ENCODE assay signal across 23 cellular contexts in genomic region chr17:3527468-3527867, GRCh38. TPM values are rescaled to one million over a fixed set of nuclear protein-coding genes. Genes with fewer than 3 reads are reported as not detected.
DNase-seq lines count a peak whose midpoint lies in the region; ATAC-seq, FAIRE-seq and TF ChIP-seq lines count a peak whose summit lies in the region.
"Had no signal": no experiment of that assay in that cellular context is flagged by ENCODE, and none has a peak within 500 bp of the region (broad histone marks: within the 10 kb centered on the region; RNA-seq: fewer than 3 reads in every experiment).

No MANE protein-coding gene starts in this region.

- peaks cover 1% of the 10 kb centered on the region for H3K79me1 ChIP-seq in neuronal stem cell (ENCODE audit: low read depth, low read length)

- H3K27me3 Mint-ChIP-seq in Caco-2 (ENCODE audit: insufficient read depth, unreplicated experiment) (no peaks in the 10 kb centered on the region), T-helper 17 cell (peaks cover 24% of the 10 kb centered on the region)
- H3K27me3 Mint-ChIP-seq: IgD-negative memory B cell had no signal

- CTCF ChIA-PET in Caco-2 (lab: Charles Lee) = no interaction called here
- CTCF ChIA-PET in GM12878 (lab: Yijun Ruan, JAX) = no interaction called here
- CTCF ChIA-PET in mammary epithelial cell (lab: Charles Lee; ENCODE audit: low non-redundant PET) = no interaction called here

- ATAC-seq in GM12878 (no peak), pancreas (no peak), T-helper 17 cell (no peak)
- ATAC-seq: GM23338 had no signal

- H3K9me3 ChIP-seq in Caco-2 = no peaks in the 10 kb centered on the region
- no peaks in the 10 kb centered on the region for H3K9me3 ChIP-seq in GM12878 (replicated peaks; ENCODE audit: control insufficient read depth, insufficient read depth, low read length)
- no peaks in the 10 kb centered on the region for H3K9me3 ChIP-seq in neuronal stem cell (replicated peaks in 1 of 2; ENCODE audit: control insufficient read depth in 2 of 2, insufficient read depth in 1 of 2, low read depth in 1 of 2, low read length in 2 of 2)
- H3K9me3 ChIP-seq in pancreas = no peaks in the 10 kb centered on the region
- H3K9me3 ChIP-seq in T-helper 17 cell (ENCODE audit: control insufficient read depth, low read length, poor library complexity, severe bottlenecking) = no peaks in the 10 kb centered on the region
- no peaks in the 10 kb centered on the region for H3K9me3 ChIP-seq in mammary epithelial cell (replicated peaks; ENCODE audit: insufficient read depth, low read length)
- H3K9me3 ChIP-seq: BLaER1 had no signal

- in situ Hi-C loops in GM12878 (cut with MboI) (no loop called here), mammary epithelial cell (cut with MboI; ENCODE audit: low sequenced_read_pairs in 2 of 2) (no loop called here)

- H3K4me3 Mint-ChIP-seq in Caco-2 (ENCODE audit: unreplicated experiment) (no peak overlapping the region), T-helper 17 cell (no peak overlapping the region)
- H3K4me3 Mint-ChIP-seq: CD14-positive monocyte; CD4-positive, alpha-beta memory T cell; GM23338; HFFc6; IgD-negative memory B cell had no signal

- no peak overlapping the region for H3K9ac ChIP-seq in GM12878 (ENCODE audit: control insufficient read depth, insufficient read depth, low read length)
- H3K9ac ChIP-seq in neuronal stem cell (ENCODE audit: low read depth, low read length, poor library complexity) = no peak overlapping the region
- H3K9ac ChIP-seq in mammary epithelial cell (ENCODE audit: insufficient read depth, low read length) = no peak overlapping the region
- H3K9ac ChIP-seq: BLaER1 had no signal

- H4K91ac ChIP-seq in neuronal stem cell (ENCODE audit: low read depth, low read length, poor library complexity) = no peak overlapping the region

- H3K4ac ChIP-seq in neuronal stem cell (ENCODE audit: low read length) = no peak overlapping the region

- no peaks in the 10 kb centered on the region for H3K27me3 ChIP-seq in Caco-2 (replicated peaks; ENCODE audit: control insufficient read depth, insufficient read depth, low read length)
- H3K27me3 ChIP-seq in GM12878 (replicated peaks in 1 of 2; ENCODE audit: control insufficient read depth in 2 of 2, insufficient read depth in 2 of 2, low read length in 1 of 2) = no peaks in the 10 kb centered on the region
- H3K27me3 ChIP-seq in neuronal stem cell (ENCODE audit: control insufficient read depth in 3 of 3, insufficient read depth in 3 of 3, low read depth in 1 of 3, low read length in 3 of 3) = no peaks in the 10 kb centered on the region
- H3K27me3 ChIP-seq in pancreas = no peaks in the 10 kb centered on the region
- no peaks in the 10 kb centered on the region for H3K27me3 ChIP-seq in mammary epithelial cell (ENCODE audit: insufficient read depth, low read length)
- H3K27me3 ChIP-seq: BLaER1 had no signal

- H3K18ac ChIP-seq in neuronal stem cell (ENCODE audit: low read length) = no peak overlapping the region

- TF ChIP-seq POLR2A in GM12878 (IDR thresholded peaks at IDR 0.05; ENCODE audit: low read depth, low read length) = no peak

- no peak for TF ChIP-seq CTCF in Caco-2 (IDR thresholded peaks at IDR 0.05; ENCODE audit: insufficient read depth in 1 of 2, low read depth in 1 of 2, low read length in 1 of 2, severe bottlenecking in 1 of 2, unreplicated experiment in 1 of 2)
- no peak for TF ChIP-seq CTCF in GM12878 (IDR thresholded peaks at IDR 0.05 in 2 of 3, conservative IDR thresholded peaks at IDR 0.05 in 1 of 3; ENCODE audit: control insufficient read depth in 2 of 3, extremely low read depth in 1 of 3, insufficient read depth in 1 of 3, low read depth in 3 of 3, low read length in 3 of 3)
- TF ChIP-seq CTCF in pancreas (IDR thresholded peaks at IDR 0.05) = no peak
- TF ChIP-seq CTCF in mammary epithelial cell (conservative IDR thresholded peaks at IDR 0.05 in 1 of 2, IDR thresholded peaks at IDR 0.05 in 1 of 2; ENCODE audit: extremely low read depth in 1 of 2, insufficient read depth in 1 of 2, low read depth in 1 of 2, low read length in 2 of 2) = no peak

- H3K27ac ChIP-seq in GM12878 (ENCODE audit: control insufficient read depth, insufficient read depth) = no peak overlapping the region
- H3K27ac ChIP-seq in neuronal stem cell (replicated peaks; ENCODE audit: low read length) = no peak overlapping the region
- peak overlapping the region; percentile 13 for H3K27ac ChIP-seq in substantia nigra (ENCODE audit: low read depth, low read length, poor library complexity, severe bottlenecking)
- no peak overlapping the region for H3K27ac ChIP-seq in pancreas
- no peak overlapping the region for H3K27ac ChIP-seq in mammary epithelial cell (ENCODE audit: insufficient read depth, low read depth, low read length)
- H3K27ac ChIP-seq: BLaER1, HL-60 had no signal

- no peak overlapping the region for H2BK12ac ChIP-seq in neuronal stem cell (ENCODE audit: low read length)

- H3K4me1 ChIP-seq in Caco-2 (peaks cover 36% of the 10 kb centered on the region), GM12878 (ENCODE audit: control insufficient read depth, insufficient read depth, low read length) (no peaks in the 10 kb centered on the region), neuronal stem cell (ENCODE audit: control insufficient read depth in 2 of 2, insufficient read depth in 1 of 2, low read depth in 1 of 2, low read length in 2 of 2) (peaks cover 25 to 34% of the 10 kb centered on the region in 2 donors), pancreas (no peaks in the 10 kb centered on the region), mammary epithelial cell (ENCODE audit: insufficient read depth, low read length) (no peaks in the 10 kb centered on the region)

- FAIRE-seq in GM12878 (lab: Jason Lieb, UNC) (no peak), pancreas (lab: Jason Lieb, UNC) (no peak)
- FAIRE-seq: H54 had no signal

- H4K8ac ChIP-seq in neuronal stem cell (ENCODE audit: low read depth, low read length) = no peak overlapping the region

- peaks cover 10% of the 10 kb centered on the region for H3K9me3 Mint-ChIP-seq in Caco-2 (ENCODE audit: unreplicated experiment)
- H3K9me3 Mint-ChIP-seq: CD14-positive monocyte; CD4-positive, alpha-beta memory T cell; GM23338; HFFc6; IgD-negative memory B cell had no signal

- H4K20me1 ChIP-seq in GM12878 (ENCODE audit: control insufficient read depth, insufficient read depth) (no peaks in the 10 kb centered on the region; the same call in 1 of the 2 replicates), mammary epithelial cell (ENCODE audit: insufficient read depth, low read length) (no peaks in the 10 kb centered on the region)
- H4K20me1 ChIP-seq: BLaER1 had no signal

- H2AFZ ChIP-seq in GM12878 (ENCODE audit: control insufficient read depth, low read depth, low read length) = no peak overlapping the region
- no peak overlapping the region for H2AFZ ChIP-seq in neuronal stem cell (ENCODE audit: low read length)
- H2AFZ ChIP-seq in mammary epithelial cell (ENCODE audit: low read depth, low read length) = no peak overlapping the region
- H2AFZ ChIP-seq: GM23338 had no signal

- H3K4me3 ChIP-seq in Caco-2 (ENCODE audit: low read depth, low read length) (no peak overlapping the region), GM12878 (no peak overlapping the region), neuronal stem cell (ENCODE audit: low read length in 2 of 2) (no peak overlapping the region), pancreas (no peak overlapping the region), mammary epithelial cell (replicated peaks in 1 of 3; ENCODE audit: insufficient read depth in 1 of 3, low read depth in 2 of 3, low read length in 3 of 3) (no peak overlapping the region)
- H3K4me3 ChIP-seq: BLaER1, GM23338 had no signal

- H3K79me2 ChIP-seq in GM12878 (ENCODE audit: control insufficient read depth, insufficient read depth, low read length) (no peaks in the 10 kb centered on the region), mammary epithelial cell (ENCODE audit: insufficient read depth, low read length) (no peaks in the 10 kb centered on the region)

- H3K4me2 ChIP-seq in GM12878 (ENCODE audit: control insufficient read depth, insufficient read depth) = no peak overlapping the region
- no peak overlapping the region for H3K4me2 ChIP-seq in neuronal stem cell (ENCODE audit: insufficient read depth, low read length, poor library complexity, severe bottlenecking)
- H3K4me2 ChIP-seq in mammary epithelial cell (ENCODE audit: insufficient read depth, low read depth, low read length) = no peak overlapping the region
- H3K4me2 ChIP-seq: BLaER1, GM23338 had no signal

- intact Hi-C loops in Caco-2 (cut with micrococcal nuclease; ENCODE audit: unreplicated experiment) (no loop called here), GM12878 (cut with micrococcal nuclease; ENCODE audit: unreplicated experiment) (no loop called here), pancreas (cut with DNase I) (no loop called here), mammary epithelial cell (cut with micrococcal nuclease) (no loop called here)

- H3K4me1 Mint-ChIP-seq in Caco-2 (ENCODE audit: low read depth, unreplicated experiment) (peaks cover 22% of the 10 kb centered on the region), T-helper 17 cell (no peaks in the 10 kb centered on the region)
- H3K4me1 Mint-ChIP-seq: CD14-positive monocyte; CD4-positive, alpha-beta memory T cell; IgD-negative memory B cell had no signal

- H3K36me3 Mint-ChIP-seq in Caco-2 (ENCODE audit: insufficient read depth, unreplicated experiment) = peaks cover 17% of the 10 kb centered on the region
- H3K36me3 Mint-ChIP-seq in T-helper 17 cell (ENCODE audit: low read depth) = peaks cover 2% of the 10 kb centered on the region
- H3K36me3 Mint-ChIP-seq: CD14-positive monocyte; CD4-positive, alpha-beta memory T cell had no signal

- TF ChIP-seq EP300 in GM12878 (IDR thresholded peaks at IDR 0.05; ENCODE audit: borderline replicate concordance in 1 of 2, control insufficient read depth in 1 of 2, low read depth in 2 of 2, low read length in 2 of 2) = no peak

- H3K23ac ChIP-seq in neuronal stem cell (ENCODE audit: low read depth, low read length, poor library complexity) = no peak overlapping the region

- H2AK5ac ChIP-seq in neuronal stem cell (ENCODE audit: low read depth, low read length) = no peak overlapping the region

- BruUV-seq in Caco-2 (replicated peaks; lab: Mats Ljungman, UMichigan) = TSS peak; percentile 13
- TSS peak; percentile 53 for BruUV-seq in GM12878 (replicated peaks; lab: Mats Ljungman, UMichigan)
- no TSS peak for BruUV-seq in mammary epithelial cell (replicated peaks; lab: Mats Ljungman, UMichigan)

- dilution Hi-C loops in mammary epithelial cell (cut with HindIII; ENCODE audit: low sequenced_read_pairs) = no loop called here

- RAD21 ChIA-PET in GM12878 (lab: Charles Lee; ENCODE audit: unreplicated experiment) = no interaction called here

- peak overlapping the region; percentile 97 for H3K27ac Mint-ChIP-seq in Caco-2 (ENCODE audit: unreplicated experiment)
- H3K27ac Mint-ChIP-seq in T-helper 17 cell = no peak overlapping the region
- H3K27ac Mint-ChIP-seq: CD14-positive monocyte; CD4-positive, alpha-beta memory T cell; GM23338; HFFc6; IgD-negative memory B cell had no signal

- POLR2A ChIA-PET in Caco-2 (lab: Charles Lee) (no interaction called here), GM12878 (lab: Charles Lee) (no interaction called here)

- TF ChIP-seq RAD21 in GM12878 (IDR thresholded peaks at IDR 0.05; ENCODE audit: insufficient read depth, low read depth, low read length) = no peak

- H2BK15ac ChIP-seq in neuronal stem cell (ENCODE audit: low read length) = peak overlapping the region; percentile 5

- SMC1A ChIA-PET in GM12878 (lab: Charles Lee; ENCODE audit: uncharacterized antibody, unreplicated experiment) = no interaction called here

- 66% methylated on average over 5 of the region's 5 CpGs for WGBS in GM12878 (ENCODE audit: insufficient coverage, insufficient replicate concordance, low lambda C conversion rate, missing lambda C conversion rate)
- WGBS in neuronal stem cell (ENCODE audit: extremely low coverage in 2 of 2, insufficient read length in 2 of 2, insufficient replicate concordance in 1 of 2), 2 donors = 98 to 100% methylated on average over 1 to 2 of the region's 5 CpGs
- 70 to 83% methylated on average over 5 of the region's 5 CpGs for WGBS in pancreas, 2 donors
- WGBS in mammary epithelial cell (ENCODE audit: low coverage, missing lambda C conversion rate) = 83% methylated on average over 5 of the region's 5 CpGs

- DNase-seq in Caco-2 (no peak), GM12878 (ENCODE audit: low read depth, low spot score) (no peak), neuronal stem cell (ENCODE audit: low spot score) (no peak), substantia nigra (lab: John Stamatoyannopoulos, UW) (no peak), pancreas (no peak), T-helper 17 cell (no peak), mammary epithelial cell (no peak)
- DNase-seq: 8988T; Calu3; CD4-positive, alpha-beta memory T cell; DMS79 treated with DMSO at 0.1 percent for 48 hours; GF-D8; HCEC 1CT; HFFc6 had no signal

- H3K14ac ChIP-seq in neuronal stem cell (ENCODE audit: low read length) = no peak overlapping the region

- H2BK5ac ChIP-seq in neuronal stem cell (ENCODE audit: low read length) = no peak overlapping the region

- no peak overlapping the region for H2BK120ac ChIP-seq in neuronal stem cell (ENCODE audit: low read depth, low read length)

- H3K36me3 ChIP-seq in Caco-2 (ENCODE audit: control insufficient read depth, insufficient read depth, low read length) (no peaks in the 10 kb centered on the region), GM12878 (ENCODE audit: control insufficient read depth in 2 of 2, insufficient read depth in 2 of 2, low read length in 1 of 2) (peaks cover 0 to 2% of the 10 kb centered on the region in 2 experiments; a peak in 2 of 4 replicates), neuronal stem cell (replicated peaks in 1 of 2; ENCODE audit: control insufficient read depth in 2 of 2, insufficient read depth in 2 of 2, low read length in 2 of 2) (no peaks in the 10 kb centered on the region), pancreas (no peaks in the 10 kb centered on the region), mammary epithelial cell (ENCODE audit: insufficient read depth, low read length) (no peaks in the 10 kb centered on the region)
- H3K36me3 ChIP-seq: BLaER1 had no signal

RNA-seq across cellular contexts. Expression of gene TRPV3, which starts 30.1 kb away (rescaled TPM):
- total RNA-seq in Caco-2 (2022) (8.4 and 8.9 TPM in 2 replicates), GM12878 (2014; rRNA removed) (2.7 and 3.7 TPM in 2 replicates), GM12878 (2014; rRNA removed; fragmentation: Illumina TruSeq; extraction: Trizol) (2.7 and 2.8 TPM in 2 replicates), GM12878 (2021) (3.6 and 5.2 TPM in 2 replicates), pancreas (under 1 TPM; 0.21 to 0.93 (median 0.45) TPM), T-helper 17 cell (under 1 TPM; 0.27 to 0.55 TPM), mammary epithelial cell (1 to 10 TPM in 1 of 2 donors, under 1 TPM in 1; 0.33 to 7.5 TPM)
- total RNA-seq in GM12878 (2013; cell fraction: nucleolus; rRNA removed) = 74.5 and 76.8 TPM in 2 replicates
- polyA plus RNA-seq in GM12878 (2011; ENCODE audit: low read depth) = 5.5 TPM
- polyA plus RNA-seq in GM12878 (2011; rRNA removed) (8.7 and 12.0 TPM in 2 replicates), GM12878 (2014; fragmentation: Illumina TruSeq; extraction: Trizol) (3.3 and 4.1 TPM in 2 replicates), GM12878 (2014; fragmentation: Nextera tagmentation; extraction: Ambion mirVana) (under 1 TPM; 0.52 to 0.60 TPM), GM12878 (2014; rRNA removed) (4.4 and 4.5 TPM in 2 replicates), GM12878 (2016; fragmentation: Nextera tagmentation; extraction: Ambion mirVana) (1 to 10 TPM; 1.6 to 2.1 TPM), pancreas (under 1 TPM; 0.73 to 0.99 TPM), mammary epithelial cell (1.4 TPM)
- polyA plus RNA-seq in GM12878 (2011; cell fraction: cytosol; rRNA removed) = 12.1 and 15.3 TPM in 2 replicates
- polyA plus RNA-seq in GM12878 (2011; cell fraction: nucleus; rRNA removed) = 37.3 and 39.1 TPM in 2 replicates
- 7.1 and 7.9 TPM in 2 replicates for polyA plus RNA-seq in GM12878 (2012)
- 19.7 and 20.9 TPM in 2 replicates for polyA minus RNA-seq in GM12878 (2011; rRNA and poly(A)+ RNA removed)
- polyA minus RNA-seq in GM12878 (2011; cell fraction: cytosol; rRNA and poly(A)+ RNA removed) = 5.2 and 7.4 TPM in 2 replicates
- polyA minus RNA-seq in GM12878 (2011; cell fraction: nucleus; rRNA and poly(A)+ RNA removed) = 18.5 and 22.5 TPM in 2 replicates
- polyA plus RNA-seq in neuronal stem cell (2013, experiment 1 of 2) = 2.0 TPM
- 2.4 TPM for polyA plus RNA-seq in neuronal stem cell (2013, experiment 2 of 2)
- 15.0 TPM for polyA minus RNA-seq in mammary epithelial cell
- polyA plus RNA-seq: CD14-positive monocyte; CD4-positive, alpha-beta memory T cell had no signal

RNA-seq across cellular contexts. Expression of gene ASPA, which starts 51.7 kb away (rescaled TPM):
- total RNA-seq in Caco-2 (2022) (0.27 and 0.42 TPM in 2 replicates), GM12878 (2014; rRNA removed) (not detected in 2 replicates), GM12878 (2014; rRNA removed; fragmentation: Illumina TruSeq; extraction: Trizol) (not detected in 2 replicates), GM12878 (2021) (not detected in 2 replicates), pancreas (1 to 10 TPM in 1 of 6 donors, under 1 TPM in 5; 0.38 to 1.1 (median 0.69) TPM), T-helper 17 cell (not detected), mammary epithelial cell (under 1 TPM; 0.33 to 0.59 TPM)
- not detected in 2 replicates for total RNA-seq in GM12878 (2013; cell fraction: nucleolus; rRNA removed)
- polyA plus RNA-seq in GM12878 (2011; ENCODE audit: low read depth) = not detected
- polyA plus RNA-seq in GM12878 (2011; rRNA removed) (0.30 and 0.32 TPM in 2 replicates), GM12878 (2014; fragmentation: Illumina TruSeq; extraction: Trizol) (not detected in 2 replicates), GM12878 (2014; fragmentation: Nextera tagmentation; extraction: Ambion mirVana) (under 1 TPM in 1 of 2 experiments, not detected in 1; 0.04 TPM), GM12878 (2014; rRNA removed) (0.03 TPM in 1 of 2 replicates, not detected in the other), GM12878 (2016; fragmentation: Nextera tagmentation; extraction: Ambion mirVana) (not detected), pancreas (under 1 TPM; 0.65 to 0.75 TPM), mammary epithelial cell (0.09 TPM)
- polyA plus RNA-seq in GM12878 (2011; cell fraction: cytosol; rRNA removed) = 0.02 and 0.09 TPM in 2 replicates
- 0.12 and 0.33 TPM in 2 replicates for polyA plus RNA-seq in GM12878 (2011; cell fraction: nucleus; rRNA removed)
- 0.14 TPM in 1 of 2 replicates, not detected in the other for polyA plus RNA-seq in GM12878 (2012)
- not detected in 2 replicates for polyA minus RNA-seq in GM12878 (2011; rRNA and poly(A)+ RNA removed)
- polyA minus RNA-seq in GM12878 (2011; cell fraction: cytosol; rRNA and poly(A)+ RNA removed) = not detected in 2 replicates
- polyA minus RNA-seq in GM12878 (2011; cell fraction: nucleus; rRNA and poly(A)+ RNA removed) = 0.96 TPM in 1 of 2 replicates, not detected in the other
- not detected for polyA plus RNA-seq in neuronal stem cell (2013, experiment 1 of 2)
- not detected for polyA plus RNA-seq in neuronal stem cell (2013, experiment 2 of 2)
- polyA minus RNA-seq in mammary epithelial cell = not detected
- total RNA-seq: A673; Calu3; CD4-positive, alpha-beta memory T cell; GM23338; HFFc6; HT1080 had no signal
- polyA plus RNA-seq: CD14-positive monocyte; CD4-positive, alpha-beta memory T cell; IgD-negative memory B cell had no signal

RNA-seq across cellular contexts. Expression of gene SPATA22, which starts 55.8 kb away (rescaled TPM):
- total RNA-seq in Caco-2 (2022) = not detected in 2 replicates
- not detected in 2 replicates for total RNA-seq in GM12878 (2013; cell fraction: nucleolus; rRNA removed)
- not detected in 2 replicates for total RNA-seq in GM12878 (2014; rRNA removed)
- not detected in 2 replicates for total RNA-seq in GM12878 (2014; rRNA removed; fragmentation: Illumina TruSeq; extraction: Trizol)
- total RNA-seq in GM12878 (2021) = not detected in 2 replicates
- not detected for polyA plus RNA-seq in GM12878 (2011; ENCODE audit: low read depth)
- polyA plus RNA-seq in GM12878 (2011; rRNA removed) = not detected in 2 replicates
- not detected in 2 replicates for polyA plus RNA-seq in GM12878 (2011; cell fraction: cytosol; rRNA removed)
- not detected in 2 replicates for polyA plus RNA-seq in GM12878 (2011; cell fraction: nucleus; rRNA removed)
- not detected in 2 replicates for polyA plus RNA-seq in GM12878 (2012)
- polyA plus RNA-seq in GM12878 (2014; fragmentation: Illumina TruSeq; extraction: Trizol) = not detected in 2 replicates
- not detected for polyA plus RNA-seq in GM12878 (2014; fragmentation: Nextera tagmentation; extraction: Ambion mirVana)
- not detected in 2 replicates for polyA plus RNA-seq in GM12878 (2014; rRNA removed)
- polyA plus RNA-seq in GM12878 (2016; fragmentation: Nextera tagmentation; extraction: Ambion mirVana) = not detected
- polyA minus RNA-seq in GM12878 (2011; rRNA and poly(A)+ RNA removed) = not detected in 2 replicates
- polyA minus RNA-seq in GM12878 (2011; cell fraction: cytosol; rRNA and poly(A)+ RNA removed) = not detected in 2 replicates
- polyA minus RNA-seq in GM12878 (2011; cell fraction: nucleus; rRNA and poly(A)+ RNA removed) = not detected in 2 replicates
- 0.15 TPM for polyA plus RNA-seq in neuronal stem cell (2013, experiment 1 of 2)
- polyA plus RNA-seq in neuronal stem cell (2013, experiment 2 of 2) = 0.39 TPM
- not detected for total RNA-seq in pancreas
- polyA plus RNA-seq in pancreas = under 1 TPM; 0.09 to 0.46 TPM
- under 1 TPM in 1 of 2 donors, not detected in 1; 0.22 TPM for total RNA-seq in T-helper 17 cell
- total RNA-seq in mammary epithelial cell = under 1 TPM in 1 of 2 donors, not detected in 1; 0.33 TPM
- not detected for polyA plus RNA-seq in mammary epithelial cell
- polyA minus RNA-seq in mammary epithelial cell = not detected
- total RNA-seq: A673; Calu3; CD4-positive, alpha-beta memory T cell; GM23338; HFFc6; HT1080 had no signal
- polyA plus RNA-seq: AG04450, CD14-positive monocyte, GM23338, IgD-negative memory B cell had no signal
